Comparison of ENCODE assay signal across 1 cellular context in genomic region chr14:93939304-93940229, GRCh38.
A peak's percentile ranks its signal among the peaks of the same experiment; 100 is the strongest.
TF ChIP-seq lines count a peak whose summit lies in the region.

No MANE protein-coding gene starts in this region.

TF ChIP-seq in GM12878, 131 proteins besides CTCF, POLR2A, EP300 and RAD21 (continues in another document):
- TF ChIP-seq TCF12 (IDR thresholded peaks at IDR 0.05; ENCODE audit: low read depth, low read length): 0 out of 2 replicates have a peak, but pooled peaks have one; percentile 19
- no peak for TF ChIP-seq POU2F2 (IDR thresholded peaks at IDR 0.05; ENCODE audit: borderline replicate concordance, low read depth, low read length)
- TF ChIP-seq USF2 (IDR thresholded peaks at IDR 0.05; ENCODE audit: borderline replicate concordance, low read depth, low read length): no peak
- no peak for TF ChIP-seq REST (IDR thresholded peaks at IDR 0.05; ENCODE audit: low read depth, low read length)
- TF ChIP-seq ATF2 (IDR thresholded peaks at IDR 0.05; ENCODE audit: low read length): no peak
- TF ChIP-seq CEBPZ (IDR thresholded peaks at IDR 0.05; ENCODE audit: low read depth, low read length): no peak
- TF ChIP-seq MYB (IDR thresholded peaks at IDR 0.05; ENCODE audit: borderline replicate concordance, low read depth, low read length): no peak
- TF ChIP-seq SMAD1 (IDR thresholded peaks at IDR 0.05; ENCODE audit: low read depth, partially characterized antibody): no peak
- TF ChIP-seq TARDBP (IDR thresholded peaks at IDR 0.05; ENCODE audit: borderline replicate concordance): no peak
- TF ChIP-seq E4F1 (IDR thresholded peaks at IDR 0.05; ENCODE audit: borderline replicate concordance, partially characterized antibody): no peak
- no peak for TF ChIP-seq PAX8 (IDR thresholded peaks at IDR 0.05)
- TF ChIP-seq ESRRA (IDR thresholded peaks at IDR 0.05; ENCODE audit: low read length): 0 out of 2 replicates have a peak, but pooled peaks have one; percentile 49
- TF ChIP-seq TCF3 (IDR thresholded peaks at IDR 0.05; ENCODE audit: borderline replicate concordance, insufficient read depth, low read depth, low read length): 0 out of 2 replicates have a peak, but pooled peaks have one; percentile 25
- TF ChIP-seq ZNF687 (IDR thresholded peaks at IDR 0.05): peak; percentile 73; the same call in 1 of the 2 replicates
- no peak for TF ChIP-seq MEF2B (IDR thresholded peaks at IDR 0.05; ENCODE audit: partially characterized antibody, poor library complexity, severe bottlenecking)
- TF ChIP-seq POLR2AphosphoS2 (IDR thresholded peaks at IDR 0.05; ENCODE audit: low read depth, low read length): no peak
- no peak for TF ChIP-seq TCF7 (IDR thresholded peaks at IDR 0.05; ENCODE audit: borderline replicate concordance)
- TF ChIP-seq LARP7 (IDR thresholded peaks at IDR 0.05): peak; percentile 51; the same call in 1 of the 2 replicates
- TF ChIP-seq BMI1 (IDR thresholded peaks at IDR 0.05; ENCODE audit: borderline replicate concordance): no peak
- no peak for TF ChIP-seq PML (IDR thresholded peaks at IDR 0.05; ENCODE audit: low read length)
- TF ChIP-seq SPI1 (IDR thresholded peaks at IDR 0.05; ENCODE audit: borderline replicate concordance, insufficient read depth, low read depth, low read length): no peak
- no peak for TF ChIP-seq BCL3 (IDR thresholded peaks at IDR 0.05; ENCODE audit: borderline replicate concordance, insufficient read depth, low read depth, low read length, poor library complexity, severe bottlenecking)
- TF ChIP-seq ZNF217 (IDR thresholded peaks at IDR 0.05): no peak
- no peak for TF ChIP-seq RAD51 (IDR thresholded peaks at IDR 0.05)
- no peak for TF ChIP-seq MXI1 (IDR thresholded peaks at IDR 0.05; ENCODE audit: low read depth, low read length)
- TF ChIP-seq ZBTB33 (IDR thresholded peaks at IDR 0.05): peak; percentile 71; the same call in 1 of the 2 replicates
- peak; percentile 54 for TF ChIP-seq NR2F1 (conservative IDR thresholded peaks at IDR 0.05)
- TF ChIP-seq ZNF207 (IDR thresholded peaks at IDR 0.05; ENCODE audit: borderline replicate concordance): peak; percentile 32; the same call in 1 of the 2 replicates
- TF ChIP-seq CBX5 (IDR thresholded peaks at IDR 0.05; ENCODE audit: low read depth): no peak
- TF ChIP-seq CHD1 (IDR thresholded peaks at IDR 0.05; ENCODE audit: low read depth, low read length): no peak
- no peak for TF ChIP-seq NR2C2 (IDR thresholded peaks at IDR 0.05; ENCODE audit: borderline replicate concordance, control insufficient read depth, insufficient read length, low read depth)
- TF ChIP-seq SMARCA5 (IDR thresholded peaks at IDR 0.05): peak; percentile 90
- TF ChIP-seq MLLT1 (IDR thresholded peaks at IDR 0.05): peak; percentile 26; the same call in 1 of the 2 replicates
- peak; percentile 57; the same call in 1 of the 2 replicates for TF ChIP-seq GATAD2B (conservative IDR thresholded peaks at IDR 0.05; ENCODE audit: low read depth)
- no peak for TF ChIP-seq NR2C1 (IDR thresholded peaks at IDR 0.05)
- peak; percentile 56 to 74; a peak in 3 of 4 replicates for TF ChIP-seq BHLHE40 (IDR thresholded peaks at IDR 0.05; ENCODE audit: borderline replicate concordance in 1 of 2, low read depth in 2 of 2, low read length in 1 of 2)
- peak; percentile 58 for TF ChIP-seq MAX (IDR thresholded peaks at IDR 0.05; ENCODE audit: low read depth, low read length)
